In genomic region chr1:84303154-84303830, GRCh38 we compare ENCODE assay signal across 8 cellular contexts. TPM values are rescaled to one million over a fixed set of nuclear protein-coding genes. Genes with fewer than 3 reads are reported as not detected.
A peak's percentile ranks its signal among the peaks of the same experiment; 100 is the strongest.
DNase-seq lines count a peak whose midpoint lies in the region; ATAC-seq and TF ChIP-seq lines count a peak whose summit lies in the region.

No MANE protein-coding gene starts in this region.

- peak overlapping the region; percentile 66 for H3K27ac ChIP-seq in PC-3 (ENCODE audit: low read length)
- peak overlapping the region; percentile 3 for H3K27ac ChIP-seq in fibroblast of lung (ENCODE audit: insufficient read depth, low read length)
- peak overlapping the region; percentile 88 to 95 (median 93) for H3K27ac ChIP-seq in gastrocnemius medialis

- no peaks in the 10 kb centered on the region for H4K20me1 ChIP-seq in PC-3 (ENCODE audit: low read length)
- H4K20me1 ChIP-seq in fibroblast of lung (ENCODE audit: control insufficient read depth, extremely low read depth, insufficient read depth, low read length) = no peaks in the 10 kb centered on the region

- H3K36me3 ChIP-seq in PC-3 (ENCODE audit: low read depth, low read length) (no peaks in the 10 kb centered on the region), fibroblast of lung (ENCODE audit: control insufficient read depth, insufficient read depth, low read length) (no peaks in the 10 kb centered on the region), gastrocnemius medialis (no peaks in the 10 kb centered on the region)

- POLR2A ChIA-PET in PC-3 (lab: Charles Lee; ENCODE audit: unreplicated experiment) = interaction anchor here (0.7 kb wide), 1 partner anchor 159 kb away, joined by 5 read pairs; the partner anchor contains the start of gene PRKACB

- in situ Hi-C loops in gastrocnemius medialis (cut with MboI; ENCODE audit: low sequenced_read_pairs in 4 of 4) = loop anchor here in 1 of 4 donors (10.0 kb wide), 1 partner anchor 72 kb away; no protein-coding TSS in a partner anchor

- no peak overlapping the region for H3K27ac Mint-ChIP-seq in T-helper 1 cell treated with Interleukin-12 subunit alpha and Interleukin-12 subunit beta and Interleukin-4 antibody, amounts not matched to agents 30 μg/mL and 1 μg/mL, for 36 hours

- H3K4me1 ChIP-seq in PC-3 (ENCODE audit: insufficient read depth, low read length) (peaks cover 46% of the 10 kb centered on the region), fibroblast of lung (ENCODE audit: control insufficient read depth, extremely low read depth, insufficient read depth, low read length) (peaks cover 14% of the 10 kb centered on the region), gastrocnemius medialis (peaks cover 26 to 31% of the 10 kb centered on the region in 2 donors)

- intact Hi-C loops in PC-3 (cut with micrococcal nuclease) (loop anchor here (2.0 to 5.0 kb wide), 4 partner anchors 62 to 130 kb away; no protein-coding TSS in a partner anchor), gastrocnemius medialis (cut with DNase I; ENCODE audit: low total_unique reads) (loop anchor here (2.0 to 5.0 kb wide), 2 partner anchors 44 to 204 kb away; partner anchors contain the start of genes GNG5 and SPATA1)

- H3F3A ChIP-seq in PC-3 (ENCODE audit: low read length, unreplicated experiment) = no peaks in the 10 kb centered on the region

- no peak for TF ChIP-seq POLR2A in gastrocnemius medialis (IDR thresholded peaks at IDR 0.05)

- BruUV-seq in PC-3 (replicated peaks; lab: Mats Ljungman, UMichigan) = no TSS peak

- H3K27me3 ChIP-seq in PC-3 (ENCODE audit: low read length) (no peaks in the 10 kb centered on the region), fibroblast of lung (ENCODE audit: control insufficient read depth, insufficient read depth, low read length) (no peaks in the 10 kb centered on the region), gastrocnemius medialis (no peaks in the 10 kb centered on the region)

- no peaks in the 10 kb centered on the region for H3K9me3 ChIP-seq in PC-3 (ENCODE audit: low read length)
- H3K9me3 ChIP-seq in fibroblast of lung (ENCODE audit: control insufficient read depth, insufficient read depth, low read depth, low read length) = no peaks in the 10 kb centered on the region
- no peaks in the 10 kb centered on the region for H3K9me3 ChIP-seq in gastrocnemius medialis

- ATAC-seq in PC-3 (0 out of 2 replicates have a peak, but pooled peaks have one; percentile 9), gastrocnemius medialis (no peak), HG03520 (IDR thresholded peaks at IDR 0.05; ENCODE audit: unreplicated experiment) (no peak)

- H3K79me2 ChIP-seq in PC-3 (ENCODE audit: low read length) = no peaks in the 10 kb centered on the region
- H3K79me2 ChIP-seq in fibroblast of lung (ENCODE audit: control insufficient read depth, insufficient read depth, low read length) = no peaks in the 10 kb centered on the region

- peak overlapping the region; percentile 73 for H3K4me3 Mint-ChIP-seq in T-helper 1 cell treated with Interleukin-12 subunit alpha and Interleukin-12 subunit beta and Interleukin-4 antibody, amounts not matched to agents 30 μg/mL and 1 μg/mL, for 36 hours

- no peak for TF ChIP-seq CTCF in PC-3 (conservative IDR thresholded peaks at IDR 0.05; ENCODE audit: low read depth, low read length)
- TF ChIP-seq CTCF in fibroblast of lung (conservative IDR thresholded peaks at IDR 0.05 in 1 of 2, IDR thresholded peaks at IDR 0.05 in 1 of 2; ENCODE audit: low read depth in 1 of 2, low read length in 2 of 2) = no peak
- TF ChIP-seq CTCF in gastrocnemius medialis (IDR thresholded peaks at IDR 0.05 in 4 of 5, conservative IDR thresholded peaks at IDR 0.05 in 1 of 5) = no peak

- DNase-seq in T-helper 1 cell (no peak), PC-3 (no peak), fibroblast of lung (ENCODE audit: low read depth in 2 of 2) (peak; percentile 10 to 34), gastrocnemius medialis (no peak), HPDE6-E6E7 (ENCODE audit: extremely low spot score) (no peak), cerebellum (ENCODE audit: low spot score) (no peak)

- peak overlapping the region; percentile 85 for H2AFZ ChIP-seq in PC-3 (ENCODE audit: low read length)
- peak overlapping the region; percentile 87 for H2AFZ ChIP-seq in fibroblast of lung (ENCODE audit: low read length)

- CTCF ChIA-PET in PC-3 (lab: Charles Lee) = interaction anchor here (0.8 kb wide), 2 partner anchors 130 to 477 kb away, joined by 5 to 6 read pairs; no protein-coding TSS in a partner anchor

- H3K9me2 ChIP-seq in PC-3 (replicated peaks; ENCODE audit: low read length) = no peaks in the 10 kb centered on the region

- peak overlapping the region; percentile 66 for H3K9ac ChIP-seq in PC-3 (ENCODE audit: low read length)
- H3K9ac ChIP-seq in fibroblast of lung (ENCODE audit: insufficient read depth, low read length) = no peak overlapping the region

- H3K4me1 Mint-ChIP-seq in T-helper 1 cell treated with Interleukin-12 subunit alpha and Interleukin-12 subunit beta and Interleukin-4 antibody, amounts not matched to agents 30 μg/mL and 1 μg/mL, for 36 hours (ENCODE audit: low read depth) = peaks cover 29% of the 10 kb centered on the region

- peaks cover 2% of the 10 kb centered on the region for H3K36me3 Mint-ChIP-seq in T-helper 1 cell treated with Interleukin-12 subunit alpha and Interleukin-12 subunit beta and Interleukin-4 antibody, amounts not matched to agents 30 μg/mL and 1 μg/mL, for 36 hours (ENCODE audit: low read depth)

- H3K9me3 Mint-ChIP-seq in T-helper 1 cell treated with Interleukin-12 subunit alpha and Interleukin-12 subunit beta and Interleukin-4 antibody, amounts not matched to agents 30 μg/mL and 1 μg/mL, for 36 hours = peaks cover 10% of the 10 kb centered on the region

- H3K4me2 ChIP-seq in PC-3 (ENCODE audit: low read length) (peak overlapping the region; percentile 90), fibroblast of lung (ENCODE audit: extremely low read depth, insufficient read depth, low read length) (peak overlapping the region; percentile 89)

- H3K4me3 ChIP-seq in PC-3 (ENCODE audit: low read length) (peak overlapping the region; percentile 67), fibroblast of lung (replicated peaks in 1 of 4; ENCODE audit: control extremely low read depth in 1 of 4, insufficient read depth in 1 of 4, low read depth in 3 of 4, low read length in 4 of 4) (peak overlapping the region; percentile 12 to 66 (median 40)), gastrocnemius medialis (peak overlapping the region; percentile 54 to 61 (median 58))

- peaks cover 6% of the 10 kb centered on the region for H3K27me3 Mint-ChIP-seq in T-helper 1 cell treated with Interleukin-12 subunit alpha and Interleukin-12 subunit beta and Interleukin-4 antibody, amounts not matched to agents 30 μg/mL and 1 μg/mL, for 36 hours (ENCODE audit: low read depth)

RNA-seq across cellular contexts. Expression of gene SAMD13, which starts 1.8 kb away (rescaled TPM):
- 1.1 and 2.2 TPM in 2 replicates for total RNA-seq in PC-3 (2014; rRNA removed)
- total RNA-seq in fibroblast of lung = 1.3 and 2.5 TPM in 2 replicates
- polyA plus RNA-seq in fibroblast of lung = 0.44 and 0.68 TPM in 2 replicates
- polyA plus RNA-seq in fibroblast of lung (2012) = 0.92 and 1.1 TPM in 2 replicates
- polyA minus RNA-seq in fibroblast of lung (ENCODE audit: low replicate concordance) = not detected in 2 replicates
- total RNA-seq in gastrocnemius medialis = 10 to 100 TPM in 1 of 4 donors, 1 to 10 TPM in 3; 1.5 to 10.8 (median 5.4) TPM
- 5.1 TPM for total RNA-seq in cerebellum

Comparison
In these comparisons a context has a peak if more than half of its experiments do, and no peak if none do; other contexts are left out.
1. DNase-seq: peak in fibroblast of lung (2 of 2); none in T-helper 1 cell (0 of 5), PC-3 (single experiment), gastrocnemius medialis (0 of 2), HPDE6-E6E7 (single experiment) and cerebellum (single experiment).
2. H3K27ac ChIP-seq: peak in every context shown above with its lines; median percentile 93 in gastrocnemius medialis; 66 in PC-3; 3 in fibroblast of lung.
3. Peak in every context shown above with its lines, with median percentiles within 50 percentile points of each other: H3K4me3 ChIP-seq.